Comparison of ENCODE assay signal across 1 cellular context in the genomic region with DNA sequence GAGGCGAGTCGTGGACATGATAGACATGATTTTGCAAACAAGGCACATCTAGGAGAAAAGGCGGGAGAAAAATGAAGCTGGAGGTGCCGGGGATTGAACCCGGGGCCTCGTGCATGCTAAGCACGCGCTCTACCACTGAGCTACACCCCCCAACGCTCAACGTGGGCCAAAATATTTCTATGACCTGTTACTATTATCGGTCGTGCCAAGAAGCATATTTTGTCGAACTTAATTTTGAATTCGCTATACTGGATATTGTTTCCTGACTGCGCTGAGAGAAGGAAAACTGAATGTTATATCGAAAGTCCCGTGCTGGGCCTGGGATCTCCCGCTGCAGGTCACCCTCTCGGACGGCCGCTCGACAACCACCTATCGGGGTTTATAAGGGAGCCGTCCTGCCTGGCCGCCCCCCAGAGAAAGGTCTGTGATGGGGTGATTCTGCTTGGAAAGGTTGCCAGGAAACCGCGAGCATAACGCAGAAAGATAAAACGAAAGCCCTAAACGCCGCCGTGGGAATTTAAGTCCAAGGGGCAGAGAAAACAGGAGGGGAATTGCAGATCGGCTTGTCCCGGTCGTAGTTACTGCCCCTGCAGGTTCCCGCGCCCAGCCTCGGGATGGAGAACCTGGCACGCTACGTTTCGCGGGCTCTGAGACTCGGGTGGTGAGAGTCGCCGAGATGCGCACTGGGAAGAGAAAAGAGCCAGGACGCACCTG.
TF ChIP-seq lines count a peak whose summit lies in the region.

No MANE protein-coding gene starts in this region.

TF ChIP-seq in HepG2, 621 proteins besides CTCF, POLR2A, EP300 and RAD21 (continued from another document and continues in another):
- TF ChIP-seq, protein P1, sequence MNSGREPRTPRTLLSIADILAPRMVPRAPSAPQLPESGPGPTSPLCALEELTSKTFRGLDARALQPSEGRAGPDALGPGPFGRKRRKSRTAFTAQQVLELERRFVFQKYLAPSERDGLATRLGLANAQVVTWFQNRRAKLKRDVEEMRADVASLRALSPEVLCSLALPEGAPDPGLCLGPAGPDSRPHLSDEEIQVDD (CRISPR knock-in tag; IDR thresholded peaks at IDR 0.05; ENCODE audit: borderline replicate concordance), result peak; percentile 63; the same call in 1 of the 2 replicates
- TF ChIP-seq FOXK1 (CRISPR knock-in tag; IDR thresholded peaks at IDR 0.05; ENCODE audit: borderline replicate concordance, low read depth), result peak; percentile 55; the same call in 1 of the 2 replicates
- no peak for TF ChIP-seq PAWR (CRISPR knock-in tag; IDR thresholded peaks at IDR 0.05; ENCODE audit: borderline replicate concordance)
- TF ChIP-seq, protein P2, sequence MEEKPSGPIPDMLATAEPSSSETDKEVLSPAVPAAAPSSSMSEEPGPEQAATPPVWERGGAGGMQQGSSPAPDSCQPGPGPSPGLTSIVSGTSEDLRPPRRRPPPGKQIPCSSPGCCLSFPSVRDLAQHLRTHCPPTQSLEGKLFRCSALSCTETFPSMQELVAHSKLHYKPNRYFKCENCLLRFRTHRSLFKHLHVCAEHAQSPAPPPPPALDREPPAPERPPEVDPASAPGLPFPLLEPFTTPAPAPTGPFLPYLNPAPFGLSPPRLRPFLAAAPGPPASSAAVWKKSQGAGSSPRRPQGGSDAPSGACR (CRISPR knock-in tag; IDR thresholded peaks at IDR 0.05), result 0 out of 2 replicates have a peak, but pooled peaks have one; percentile 66
- no peak for TF ChIP-seq ZNF260 (CRISPR knock-in tag; IDR thresholded peaks at IDR 0.05; ENCODE audit: borderline replicate concordance, low read depth)
- peak; percentile 85; the same call in 1 of the 2 replicates for TF ChIP-seq ZNF446 (CRISPR knock-in tag; IDR thresholded peaks at IDR 0.05)
- 0 out of 2 replicates have a peak, but pooled peaks have one; percentile 47 for TF ChIP-seq KLF12 (CRISPR knock-in tag; IDR thresholded peaks at IDR 0.05; ENCODE audit: borderline replicate concordance)
- TF ChIP-seq MAFF (IDR thresholded peaks at IDR 0.05; ENCODE audit: low read depth, low read length), result peak; percentile 56
- no peak for TF ChIP-seq ZBTB21 (CRISPR knock-in tag; IDR thresholded peaks at IDR 0.05)
- TF ChIP-seq ZSCAN20 (CRISPR knock-in tag; IDR thresholded peaks at IDR 0.05; ENCODE audit: borderline replicate concordance), result peak; percentile 50; the same call in 1 of the 2 replicates
- TF ChIP-seq, protein P3, sequence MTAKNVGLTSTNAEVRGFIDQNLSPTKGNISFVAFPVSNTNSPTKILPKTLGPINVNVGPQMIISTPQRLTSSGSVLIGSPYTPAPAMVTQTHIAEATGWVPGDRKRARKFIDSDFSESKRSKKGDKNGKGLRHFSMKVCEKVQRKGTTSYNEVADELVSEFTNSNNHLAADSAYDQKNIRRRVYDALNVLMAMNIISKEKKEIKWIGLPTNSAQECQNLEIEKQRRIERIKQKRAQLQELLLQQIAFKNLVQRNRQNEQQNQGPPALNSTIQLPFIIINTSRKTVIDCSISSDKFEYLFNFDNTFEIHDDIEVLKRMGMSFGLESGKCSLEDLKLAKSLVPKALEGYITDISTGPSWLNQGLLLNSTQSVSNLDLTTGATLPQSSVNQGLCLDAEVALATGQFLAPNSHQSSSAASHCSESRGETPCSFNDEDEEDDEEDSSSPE (CRISPR knock-in tag; IDR thresholded peaks at IDR 0.05), result peak; percentile 97
- peak; percentile 98 for TF ChIP-seq ZNF24 (IDR thresholded peaks at IDR 0.05)
- TF ChIP-seq TEAD3 (CRISPR knock-in tag; optimal IDR thresholded peaks at IDR 0.05; ENCODE audit: borderline replicate concordance), result peak; percentile 59
- TF ChIP-seq, protein P4, sequence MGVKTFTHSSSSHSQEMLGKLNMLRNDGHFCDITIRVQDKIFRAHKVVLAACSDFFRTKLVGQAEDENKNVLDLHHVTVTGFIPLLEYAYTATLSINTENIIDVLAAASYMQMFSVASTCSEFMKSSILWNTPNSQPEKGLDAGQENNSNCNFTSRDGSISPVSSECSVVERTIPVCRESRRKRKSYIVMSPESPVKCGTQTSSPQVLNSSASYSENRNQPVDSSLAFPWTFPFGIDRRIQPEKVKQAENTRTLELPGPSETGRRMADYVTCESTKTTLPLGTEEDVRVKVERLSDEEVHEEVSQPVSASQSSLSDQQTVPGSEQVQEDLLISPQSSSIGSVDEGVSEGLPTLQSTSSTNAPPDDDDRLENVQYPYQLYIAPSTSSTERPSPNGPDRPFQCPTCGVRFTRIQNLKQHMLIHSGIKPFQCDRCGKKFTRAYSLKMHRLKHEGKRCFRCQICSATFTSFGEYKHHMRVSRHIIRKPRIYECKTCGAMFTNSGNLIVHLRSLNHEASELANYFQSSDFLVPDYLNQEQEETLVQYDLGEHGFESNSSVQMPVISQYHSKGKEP (CRISPR knock-in tag; IDR thresholded peaks at IDR 0.05), result no peak
- TF ChIP-seq ZNF737 (CRISPR knock-in tag; IDR thresholded peaks at IDR 0.05; ENCODE audit: borderline replicate concordance), result no peak
- TF ChIP-seq SMAD3 (CRISPR knock-in tag; IDR thresholded peaks at IDR 0.05), result peak; percentile 90
- TF ChIP-seq ZNF350 (CRISPR knock-in tag; IDR thresholded peaks at IDR 0.05; ENCODE audit: borderline replicate concordance, low read depth), result peak; percentile 75
- TF ChIP-seq ZSCAN21 (CRISPR knock-in tag; IDR thresholded peaks at IDR 0.05; ENCODE audit: borderline replicate concordance), result peak; percentile 63; the same call in 1 of the 2 replicates
- peak; percentile 70; the same call in 1 of the 2 replicates for TF ChIP-seq ARID2 (CRISPR knock-in tag; IDR thresholded peaks at IDR 0.05; ENCODE audit: borderline replicate concordance)
- TF ChIP-seq, protein P5, sequence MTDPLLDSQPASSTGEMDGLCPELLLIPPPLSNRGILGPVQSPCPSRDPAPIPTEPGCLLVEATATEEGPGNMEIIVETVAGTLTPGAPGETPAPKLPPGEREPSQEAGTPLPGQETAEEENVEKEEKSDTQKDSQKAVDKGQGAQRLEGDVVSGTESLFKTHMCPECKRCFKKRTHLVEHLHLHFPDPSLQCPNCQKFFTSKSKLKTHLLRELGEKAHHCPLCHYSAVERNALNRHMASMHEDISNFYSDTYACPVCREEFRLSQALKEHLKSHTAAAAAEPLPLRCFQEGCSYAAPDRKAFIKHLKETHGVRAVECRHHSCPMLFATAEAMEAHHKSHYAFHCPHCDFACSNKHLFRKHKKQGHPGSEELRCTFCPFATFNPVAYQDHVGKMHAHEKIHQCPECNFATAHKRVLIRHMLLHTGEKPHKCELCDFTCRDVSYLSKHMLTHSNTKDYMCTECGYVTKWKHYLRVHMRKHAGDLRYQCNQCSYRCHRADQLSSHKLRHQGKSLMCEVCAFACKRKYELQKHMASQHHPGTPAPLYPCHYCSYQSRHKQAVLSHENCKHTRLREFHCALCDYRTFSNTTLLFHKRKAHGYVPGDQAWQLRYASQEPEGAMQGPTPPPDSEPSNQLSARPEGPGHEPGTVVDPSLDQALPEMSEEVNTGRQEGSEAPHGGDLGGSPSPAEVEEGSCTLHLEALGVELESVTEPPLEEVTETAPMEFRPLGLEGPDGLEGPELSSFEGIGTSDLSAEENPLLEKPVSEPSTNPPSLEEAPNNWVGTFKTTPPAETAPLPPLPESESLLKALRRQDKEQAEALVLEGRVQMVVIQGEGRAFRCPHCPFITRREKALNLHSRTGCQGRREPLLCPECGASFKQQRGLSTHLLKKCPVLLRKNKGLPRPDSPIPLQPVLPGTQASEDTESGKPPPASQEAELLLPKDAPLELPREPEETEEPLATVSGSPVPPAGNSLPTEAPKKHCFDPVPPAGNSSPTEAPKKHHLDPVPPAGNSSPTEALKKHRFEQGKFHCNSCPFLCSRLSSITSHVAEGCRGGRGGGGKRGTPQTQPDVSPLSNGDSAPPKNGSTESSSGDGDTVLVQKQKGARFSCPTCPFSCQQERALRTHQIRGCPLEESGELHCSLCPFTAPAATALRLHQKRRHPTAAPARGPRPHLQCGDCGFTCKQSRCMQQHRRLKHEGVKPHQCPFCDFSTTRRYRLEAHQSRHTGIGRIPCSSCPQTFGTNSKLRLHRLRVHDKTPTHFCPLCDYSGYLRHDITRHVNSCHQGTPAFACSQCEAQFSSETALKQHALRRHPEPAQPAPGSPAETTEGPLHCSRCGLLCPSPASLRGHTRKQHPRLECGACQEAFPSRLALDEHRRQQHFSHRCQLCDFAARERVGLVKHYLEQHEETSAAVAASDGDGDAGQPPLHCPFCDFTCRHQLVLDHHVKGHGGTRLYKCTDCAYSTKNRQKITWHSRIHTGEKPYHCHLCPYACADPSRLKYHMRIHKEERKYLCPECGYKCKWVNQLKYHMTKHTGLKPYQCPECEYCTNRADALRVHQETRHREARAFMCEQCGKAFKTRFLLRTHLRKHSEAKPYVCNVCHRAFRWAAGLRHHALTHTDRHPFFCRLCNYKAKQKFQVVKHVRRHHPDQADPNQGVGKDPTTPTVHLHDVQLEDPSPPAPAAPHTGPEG (CRISPR knock-in tag; IDR thresholded peaks at IDR 0.05), result 0 out of 2 replicates have a peak, but pooled peaks have one; percentile 70
- peak; percentile 96 for TF ChIP-seq SNAI1 (CRISPR knock-in tag; IDR thresholded peaks at IDR 0.05; ENCODE audit: borderline replicate concordance)
- TF ChIP-seq TBX2 (CRISPR knock-in tag; IDR thresholded peaks at IDR 0.05; ENCODE audit: borderline replicate concordance), result peak; percentile 82
- no peak for TF ChIP-seq AKAP8 (CRISPR knock-in tag; IDR thresholded peaks at IDR 0.05)
- peak; percentile 80 for TF ChIP-seq NCOR1 (IDR thresholded peaks at IDR 0.05; ENCODE audit: borderline replicate concordance, low read length)
- peak; percentile 96 for TF ChIP-seq MAF1 (CRISPR knock-in tag; IDR thresholded peaks at IDR 0.05; ENCODE audit: borderline replicate concordance)
- TF ChIP-seq RBAK (CRISPR knock-in tag; IDR thresholded peaks at IDR 0.05), result no peak
- TF ChIP-seq MXI1 (IDR thresholded peaks at IDR 0.05; ENCODE audit: borderline replicate concordance, low read depth, low read length), result peak; percentile 77; the same call in 2 of the 3 replicates
- TF ChIP-seq FOXA1 (IDR thresholded peaks at IDR 0.05), result no peak
- TF ChIP-seq FOXA1 (CRISPR knock-in tag; IDR thresholded peaks at IDR 0.05), result no peak
- TF ChIP-seq ZC3H4 (CRISPR knock-in tag; IDR thresholded peaks at IDR 0.05; ENCODE audit: borderline replicate concordance), result no peak
- TF ChIP-seq, protein P6, sequence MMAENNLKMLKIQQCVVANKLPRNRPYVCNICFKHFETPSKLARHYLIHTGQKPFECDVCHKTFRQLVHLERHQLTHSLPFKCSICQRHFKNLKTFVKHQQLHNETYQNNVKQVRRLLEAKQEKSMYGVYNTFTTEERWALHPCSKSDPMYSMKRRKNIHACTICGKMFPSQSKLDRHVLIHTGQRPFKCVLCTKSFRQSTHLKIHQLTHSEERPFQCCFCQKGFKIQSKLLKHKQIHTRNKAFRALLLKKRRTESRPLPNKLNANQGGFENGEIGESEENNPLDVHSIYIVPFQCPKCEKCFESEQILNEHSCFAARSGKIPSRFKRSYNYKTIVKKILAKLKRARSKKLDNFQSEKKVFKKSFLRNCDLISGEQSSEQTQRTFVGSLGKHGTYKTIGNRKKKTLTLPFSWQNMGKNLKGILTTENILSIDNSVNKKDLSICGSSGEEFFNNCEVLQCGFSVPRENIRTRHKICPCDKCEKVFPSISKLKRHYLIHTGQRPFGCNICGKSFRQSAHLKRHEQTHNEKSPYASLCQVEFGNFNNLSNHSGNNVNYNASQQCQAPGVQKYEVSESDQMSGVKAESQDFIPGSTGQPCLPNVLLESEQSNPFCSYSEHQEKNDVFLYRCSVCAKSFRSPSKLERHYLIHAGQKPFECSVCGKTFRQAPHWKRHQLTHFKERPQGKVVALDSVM (CRISPR knock-in tag; IDR thresholded peaks at IDR 0.05), result no peak
- TF ChIP-seq ZFP36L1 (CRISPR knock-in tag; IDR thresholded peaks at IDR 0.05), result 0 out of 2 replicates have a peak, but pooled peaks have one; percentile 44
- TF ChIP-seq PHF8 (CRISPR knock-in tag; IDR thresholded peaks at IDR 0.05), result peak; percentile 45
- peak; percentile 40 for TF ChIP-seq ZNF501 (CRISPR knock-in tag; IDR thresholded peaks at IDR 0.05)
- TF ChIP-seq MED8 (CRISPR knock-in tag; IDR thresholded peaks at IDR 0.05; ENCODE audit: insufficient replicate concordance), result peak; percentile 74
- no peak for TF ChIP-seq PLRG1 (conservative IDR thresholded peaks at IDR 0.05)
- TF ChIP-seq, protein P7, sequence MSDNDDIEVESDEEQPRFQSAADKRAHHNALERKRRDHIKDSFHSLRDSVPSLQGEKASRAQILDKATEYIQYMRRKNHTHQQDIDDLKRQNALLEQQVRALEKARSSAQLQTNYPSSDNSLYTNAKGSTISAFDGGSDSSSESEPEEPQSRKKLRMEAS (IDR thresholded peaks at IDR 0.05), result peak; percentile 93
- no peak for TF ChIP-seq KAT2B (IDR thresholded peaks at IDR 0.05; ENCODE audit: borderline replicate concordance, low read depth, low read length)
- TF ChIP-seq ZNF614 (CRISPR knock-in tag; IDR thresholded peaks at IDR 0.05; ENCODE audit: borderline replicate concordance), result peak; percentile 59; the same call in 1 of the 2 replicates
- TF ChIP-seq, protein P8, sequence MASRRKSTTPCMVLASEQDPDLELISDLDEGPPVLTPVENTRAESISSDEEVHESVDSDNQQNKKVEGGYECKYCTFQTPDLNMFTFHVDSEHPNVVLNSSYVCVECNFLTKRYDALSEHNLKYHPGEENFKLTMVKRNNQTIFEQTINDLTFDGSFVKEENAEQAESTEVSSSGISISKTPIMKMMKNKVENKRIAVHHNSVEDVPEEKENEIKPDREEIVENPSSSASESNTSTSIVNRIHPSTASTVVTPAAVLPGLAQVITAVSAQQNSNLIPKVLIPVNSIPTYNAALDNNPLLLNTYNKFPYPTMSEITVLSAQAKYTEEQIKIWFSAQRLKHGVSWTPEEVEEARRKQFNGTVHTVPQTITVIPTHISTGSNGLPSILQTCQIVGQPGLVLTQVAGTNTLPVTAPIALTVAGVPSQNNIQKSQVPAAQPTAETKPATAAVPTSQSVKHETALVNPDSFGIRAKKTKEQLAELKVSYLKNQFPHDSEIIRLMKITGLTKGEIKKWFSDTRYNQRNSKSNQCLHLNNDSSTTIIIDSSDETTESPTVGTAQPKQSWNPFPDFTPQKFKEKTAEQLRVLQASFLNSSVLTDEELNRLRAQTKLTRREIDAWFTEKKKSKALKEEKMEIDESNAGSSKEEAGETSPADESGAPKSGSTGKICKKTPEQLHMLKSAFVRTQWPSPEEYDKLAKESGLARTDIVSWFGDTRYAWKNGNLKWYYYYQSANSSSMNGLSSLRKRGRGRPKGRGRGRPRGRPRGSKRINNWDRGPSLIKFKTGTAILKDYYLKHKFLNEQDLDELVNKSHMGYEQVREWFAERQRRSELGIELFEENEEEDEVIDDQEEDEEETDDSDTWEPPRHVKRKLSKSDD (CRISPR knock-in tag; IDR thresholded peaks at IDR 0.05; ENCODE audit: low read depth), result peak; percentile 15; the same call in 1 of the 2 replicates
- TF ChIP-seq SRY (CRISPR knock-in tag; IDR thresholded peaks at IDR 0.05), result peak; percentile 73; the same call in 1 of the 2 replicates
- TF ChIP-seq, protein P9, sequence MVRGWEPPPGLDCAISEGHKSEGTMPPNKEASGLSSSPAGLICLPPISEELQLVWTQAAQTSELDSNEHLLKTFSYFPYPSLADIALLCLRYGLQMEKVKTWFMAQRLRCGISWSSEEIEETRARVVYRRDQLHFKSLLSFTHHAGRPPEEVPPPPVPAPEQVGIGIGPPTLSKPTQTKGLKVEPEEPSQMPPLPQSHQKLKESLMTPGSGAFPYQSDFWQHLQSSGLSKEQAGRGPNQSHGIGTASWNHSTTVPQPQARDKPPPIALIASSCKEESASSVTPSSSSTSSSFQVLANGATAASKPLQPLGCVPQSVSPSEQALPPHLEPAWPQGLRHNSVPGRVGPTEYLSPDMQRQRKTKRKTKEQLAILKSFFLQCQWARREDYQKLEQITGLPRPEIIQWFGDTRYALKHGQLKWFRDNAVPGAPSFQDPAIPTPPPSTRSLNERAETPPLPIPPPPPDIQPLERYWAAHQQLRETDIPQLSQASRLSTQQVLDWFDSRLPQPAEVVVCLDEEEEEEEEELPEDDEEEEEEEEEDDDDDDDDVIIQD (CRISPR knock-in tag; IDR thresholded peaks at IDR 0.05; ENCODE audit: low read depth), result no peak
- TF ChIP-seq ZSCAN25 (CRISPR knock-in tag; IDR thresholded peaks at IDR 0.05), result 0 out of 2 replicates have a peak, but pooled peaks have one; percentile 50
- no peak for TF ChIP-seq JUND (CRISPR knock-in tag; IDR thresholded peaks at IDR 0.05)
